Comparison of ENCODE assay signal across 33 cellular contexts in genomic region chr2:148039783-148040182, GRCh38.
"Had no signal": no experiment of that assay in that cellular context is flagged by ENCODE, and none has a peak within 500 bp of the region (broad histone marks: within the 10 kb centered on the region; RNA-seq: fewer than 3 reads in every experiment).

No MANE protein-coding gene starts in this region.

- H3K4me3 Mint-ChIP-seq: activated B cell treated with CpG ODN at 0.5 μM for 24 hours; activated CD8-positive, alpha-beta T cell treated with anti-CD3 and anti-CD28 coated beads for 36 hours; activated naive CD8-positive, alpha-beta T cell; activated T-cell treated with anti-CD3 and anti-CD28 coated beads, Interleukin-2, amount 50 U/mL, for 4 hours; activated T-helper 17 cell treated with anti-CD3 and anti-CD28 coated beads, Interleukin-2, amount 50 U/mL, for 72 hours; brain; T-helper 17 cell; T-helper 2 cell treated with Interferon-gamma antibody and Interleukin-4, amounts not matched to agents 5 μg/mL and 100 μg/mL, for 36 hours had no signal

- H3K27me3 Mint-ChIP-seq: activated B cell treated with CpG ODN at 0.5 μM for 24 hours; activated CD8-positive, alpha-beta T cell treated with anti-CD3 and anti-CD28 coated beads for 36 hours; activated naive CD8-positive, alpha-beta T cell; activated T-helper 17 cell treated with anti-CD3 and anti-CD28 coated beads, Interleukin-2, amount 50 U/mL, for 72 hours; brain; T-helper 17 cell had no signal

- FAIRE-seq: endometrium, endothelial cell of umbilical vein had no signal

- H3K9me3 ChIP-seq: ascending aorta, breast epithelium, colonic mucosa, esophagus squamous epithelium, gastroesophageal sphincter had no signal

- ATAC-seq: activated CD4-positive, CD25-positive, alpha-beta regulatory T cell treated with anti-CD3 and anti-CD28 coated beads, Interleukin-2, amount 50 U/mL, for 24 hours; activated CD8-positive, alpha-beta T cell treated with anti-CD3 and anti-CD28 coated beads for 36 hours; activated T-cell treated with anti-CD3 and anti-CD28 coated beads, Interleukin-2, amount 50 U/mL, for 4 hours; activated T-helper 17 cell treated with anti-CD3 and anti-CD28 coated beads, Interleukin-2, amount 50 U/mL, for 72 hours; gastroesophageal sphincter; T-helper 17 cell had no signal

- H3K27ac Mint-ChIP-seq: activated B cell treated with CpG ODN at 0.5 μM for 24 hours; activated CD8-positive, alpha-beta T cell treated with anti-CD3 and anti-CD28 coated beads for 36 hours; activated naive CD8-positive, alpha-beta T cell; activated T-helper 17 cell treated with anti-CD3 and anti-CD28 coated beads, Interleukin-2, amount 50 U/mL, for 72 hours; brain; T-helper 2 cell treated with Interferon-gamma antibody and Interleukin-4, amounts not matched to agents 5 μg/mL and 100 μg/mL, for 36 hours had no signal

- H3K4me1 Mint-ChIP-seq: activated T-helper 17 cell treated with anti-CD3 and anti-CD28 coated beads, Interleukin-2, amount 50 U/mL, for 72 hours had no signal

- H3K9me3 Mint-ChIP-seq: activated B cell treated with CpG ODN at 0.5 μM for 24 hours; activated CD8-positive, alpha-beta T cell treated with anti-CD3 and anti-CD28 coated beads for 36 hours; activated T-cell treated with anti-CD3 and anti-CD28 coated beads, Interleukin-2, amount 50 U/mL, for 4 hours; activated T-helper 17 cell treated with anti-CD3 and anti-CD28 coated beads, Interleukin-2, amount 50 U/mL, for 72 hours; brain; T-helper 2 cell treated with Interferon-gamma antibody and Interleukin-4, amounts not matched to agents 5 μg/mL and 100 μg/mL, for 36 hours had no signal

- H3K4me3 ChIP-seq: ascending aorta, breast epithelium, cardiac muscle cell, colonic mucosa, esophagus squamous epithelium, gastroesophageal sphincter had no signal

- H3K27ac ChIP-seq: ascending aorta, breast epithelium, colonic mucosa, epithelial cell of prostate, esophagus squamous epithelium, gastroesophageal sphincter, WERI-Rb-1 had no signal

- H3K36me3 ChIP-seq: ascending aorta, breast epithelium, cardiac muscle cell, colonic mucosa, WERI-Rb-1 had no signal

- H3K27me3 ChIP-seq: ascending aorta, breast epithelium, cardiac muscle cell, colonic mucosa, esophagus squamous epithelium, gastroesophageal sphincter had no signal

- DNase-seq: activated B cell treated with CpG ODN at 0.5 μM for 24 hours; activated CD4-positive, alpha-beta T cell treated with anti-CD3 and anti-CD28 coated beads for 48 hours; activated CD4-positive, alpha-beta T cell treated with anti-CD3 and anti-CD28 coated beads, Interleukin-2, amount 50 U/mL, for 1 hour; activated CD4-positive, alpha-beta T cell treated with anti-CD3 and anti-CD28 coated beads, Interleukin-2, amount 50 U/mL, for 48 hours; activated CD8-positive, alpha-beta memory T cell treated with anti-CD3 and anti-CD28 coated beads for 24 hours; activated CD8-positive, alpha-beta T cell treated with anti-CD3 and anti-CD28 coated beads for 36 hours; activated effector memory CD4-positive, alpha-beta T cell treated with Interleukin-2 at 50 U/mL for 16 hours; activated gamma-delta T cell treated with Interleukin-2 at 50 U/mL for 16 hours; activated naive CD4-positive, alpha-beta T cell treated with anti-CD3 and anti-CD28 coated beads, Interleukin-2, amount 50 U/mL, for 16 hours; activated naive CD4-positive, alpha-beta T cell treated with Interleukin-2 at 50 U/mL for 16 hours; activated T-cell treated with anti-CD3 and anti-CD28 coated beads, Interleukin-2, amount 50 U/mL, for 4 hours; central memory CD4-positive, alpha-beta T cell; cerebellar nuclear complex; colonic mucosa; effector CD8-positive, alpha-beta T cell; esophagus squamous epithelium; foreskin melanocyte; T-helper 1 cell; T-helper 17 cell; T1000; WERI-Rb-1 had no signal

- H3K4me1 ChIP-seq: ascending aorta, breast epithelium, colonic mucosa, esophagus squamous epithelium had no signal
